8 cellular contexts compared by ENCODE assay signal in the genomic region with DNA sequence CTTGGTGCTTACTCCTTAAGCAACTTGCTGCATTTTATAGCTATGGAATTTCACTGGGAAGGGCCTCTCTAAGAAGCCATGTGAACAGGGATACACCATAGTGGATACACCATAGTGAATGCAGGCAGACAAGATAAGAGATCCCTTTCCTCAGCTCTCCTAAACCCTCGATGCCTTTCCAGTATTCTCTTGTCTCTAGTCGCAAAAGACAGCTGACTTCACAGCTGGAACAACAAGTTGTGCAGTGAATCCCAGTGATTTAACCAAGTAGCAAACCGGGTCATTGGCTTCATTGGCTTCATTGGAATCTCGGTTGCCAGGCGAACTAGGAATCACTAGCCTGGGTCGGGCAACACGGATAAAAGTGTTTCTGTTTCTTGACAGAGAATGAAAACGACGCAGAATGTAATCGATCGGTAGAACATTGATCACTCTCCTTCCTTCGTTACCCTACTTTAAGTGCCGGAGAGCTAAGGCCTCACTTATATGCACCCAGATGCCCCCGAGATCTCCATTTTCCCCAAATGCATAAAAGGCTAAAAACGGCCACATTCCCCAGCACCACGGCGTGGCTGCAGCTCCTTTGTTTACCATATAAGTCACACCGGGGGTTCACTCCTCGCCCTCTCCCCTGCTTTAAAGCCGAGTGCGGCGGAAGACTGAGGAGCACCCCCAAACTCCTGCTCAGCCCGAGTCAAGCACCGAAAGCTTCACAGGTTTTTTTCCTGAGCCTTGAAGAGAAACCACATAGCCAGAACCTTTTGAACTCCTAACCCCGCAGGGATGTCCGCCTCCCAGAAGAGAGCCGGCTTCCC. TPM values are rescaled to one million over a fixed set of nuclear protein-coding genes. Genes with fewer than 3 reads are reported as not detected.
A peak's percentile ranks its signal among the peaks of the same experiment; 100 is the strongest.
DNase-seq lines count a peak whose midpoint lies in the region; ATAC-seq and TF ChIP-seq lines count a peak whose summit lies in the region.

No MANE protein-coding gene starts in this region.

- H3K36me3 Mint-ChIP-seq in neural crest cell (ENCODE audit: low read depth), result no peaks in the 10 kb centered on the region
- peaks cover 6% of the 10 kb centered on the region for H3K36me3 Mint-ChIP-seq in activated naive CD4-positive, alpha-beta T cell treated with anti-CD3 and anti-CD28 coated beads for 36 hours (ENCODE audit: low read depth)
- H3K36me3 Mint-ChIP-seq in activated T-cell treated with anti-CD3 and anti-CD28 coated beads, Interleukin-2, amount 50 U/mL, for 24 hours (ENCODE audit: low read depth), result no peaks in the 10 kb centered on the region

- H3K4me3 ChIP-seq in PC-9, result peak overlapping the region; percentile 63

- intact Hi-C loops in PC-9 (cut with micrococcal nuclease; ENCODE audit: unreplicated experiment), result no loop called here
- intact Hi-C loops in activated naive CD4-positive, alpha-beta T cell treated with anti-CD3 and anti-CD28 coated beads for 36 hours (cut with micrococcal nuclease), result loop anchor here (10.0 kb wide), 1 partner anchor 546 kb away; no protein-coding TSS in a partner anchor

- CTCF ChIA-PET in PC-9 (lab: Charles Lee), result interaction anchor here (0.6 to 4.2 kb wide), 3 partner anchors 161 to 713 kb away, joined by 9 to 17 read pairs (median 12); no protein-coding TSS in a partner anchor
- CTCF ChIA-PET in activated naive CD4-positive, alpha-beta T cell treated with anti-CD3 and anti-CD28 coated beads for 36 hours (lab: Charles Lee), result interaction anchor here (0.7 kb wide), 1 partner anchor 46 kb away, joined by 3 read pairs; no protein-coding TSS in a partner anchor

- H3K27me3 Mint-ChIP-seq in neural crest cell (ENCODE audit: low read depth), result peaks cover 36% of the 10 kb centered on the region
- peaks cover 32% of the 10 kb centered on the region for H3K27me3 Mint-ChIP-seq in activated naive CD4-positive, alpha-beta T cell treated with anti-CD3 and anti-CD28 coated beads for 36 hours (ENCODE audit: low read depth)
- peaks cover 38% of the 10 kb centered on the region for H3K27me3 Mint-ChIP-seq in activated T-cell treated with anti-CD3 and anti-CD28 coated beads, Interleukin-2, amount 50 U/mL, for 24 hours

- H3K4me3 Mint-ChIP-seq in neural crest cell, result peak overlapping the region; percentile 94
- H3K4me3 Mint-ChIP-seq in activated naive CD4-positive, alpha-beta T cell treated with anti-CD3 and anti-CD28 coated beads for 36 hours, result no peak overlapping the region
- H3K4me3 Mint-ChIP-seq in activated T-cell treated with anti-CD3 and anti-CD28 coated beads, Interleukin-2, amount 50 U/mL, for 24 hours, result no peak overlapping the region

- peaks cover 33% of the 10 kb centered on the region for H3K4me1 Mint-ChIP-seq in neural crest cell
- H3K4me1 Mint-ChIP-seq in activated naive CD4-positive, alpha-beta T cell treated with anti-CD3 and anti-CD28 coated beads for 36 hours (ENCODE audit: low read depth), result peaks cover 7% of the 10 kb centered on the region
- peaks cover 7% of the 10 kb centered on the region for H3K4me1 Mint-ChIP-seq in activated T-cell treated with anti-CD3 and anti-CD28 coated beads, Interleukin-2, amount 50 U/mL, for 24 hours (ENCODE audit: low read depth)

- peak; percentile 49 for DNase-seq in ACHN
- DNase-seq in PC-9, result peak in 1 of 2 experiments; percentile 1
- DNase-seq in fibroblast of peridontal ligament (ENCODE audit: extremely low read depth), result peak; percentile 75
- DNase-seq in neural crest cell (ENCODE audit: low read depth, low spot score), result peak; percentile 8
- no peak for DNase-seq in stimulated activated CD4-positive, alpha-beta T cell treated with anti-CD3 and anti-CD28 coated beads, Interleukin-4, amount 100 ng/mL, for 1 hour
- no peak for DNase-seq in activated naive CD4-positive, alpha-beta T cell treated with anti-CD3 and anti-CD28 coated beads for 36 hours
- DNase-seq in activated T-cell treated with anti-CD3 and anti-CD28 coated beads, Interleukin-2, amount 50 U/mL, for 24 hours, result no peak

- no peaks in the 10 kb centered on the region for H3K79me2 ChIP-seq in PC-9 (ENCODE audit: low read depth)

- no peaks in the 10 kb centered on the region for H3K9me3 Mint-ChIP-seq in neural crest cell
- H3K9me3 Mint-ChIP-seq in activated naive CD4-positive, alpha-beta T cell treated with anti-CD3 and anti-CD28 coated beads for 36 hours, result no peaks in the 10 kb centered on the region
- no peaks in the 10 kb centered on the region for H3K9me3 Mint-ChIP-seq in activated T-cell treated with anti-CD3 and anti-CD28 coated beads, Interleukin-2, amount 50 U/mL, for 24 hours

- H3K9me3 ChIP-seq in PC-9 (ENCODE audit: insufficient read depth, low read depth), result no peaks in the 10 kb centered on the region

- H4K20me1 ChIP-seq in PC-9 (ENCODE audit: insufficient read depth), result no peaks in the 10 kb centered on the region

- peaks cover 12% of the 10 kb centered on the region for H3K4me1 ChIP-seq in PC-9 (replicated peaks; ENCODE audit: insufficient read depth)

- TSS peak; percentile 63 for BruUV-seq in PC-9 (replicated peaks; lab: Mats Ljungman, UMichigan)

- peak overlapping the region; percentile 95 for H3K4me2 ChIP-seq in PC-9

- no peaks in the 10 kb centered on the region for H3F3A ChIP-seq in PC-9 (ENCODE audit: insufficient read depth, low read depth)

- H3K27me3 ChIP-seq in PC-9 (ENCODE audit: insufficient read depth, low read depth), result no peaks in the 10 kb centered on the region

- TF ChIP-seq CTCF in PC-9 (conservative IDR thresholded peaks at IDR 0.05) (no peak), neural crest cell (conservative IDR thresholded peaks at IDR 0.05) (no peak)

- peak overlapping the region; percentile 89 for H2AFZ ChIP-seq in PC-9

- no peak overlapping the region for H3K27ac ChIP-seq in PC-9

- in situ Hi-C loops in ACHN (cut with HindIII; ENCODE audit: low pct_ligation_motif_present, low pct_unique_long_range_greater_than_20kb, low sequenced_read_pairs), result no loop called here

- no peaks in the 10 kb centered on the region for H3K36me3 ChIP-seq in PC-9 (ENCODE audit: low read depth)

- POLR2A ChIA-PET in PC-9 (lab: Charles Lee; ENCODE audit: unreplicated experiment), result no interaction called here

- H3K9me2 ChIP-seq in PC-9 (ENCODE audit: insufficient read depth), result no peaks in the 10 kb centered on the region

- ATAC-seq in HG03108 (IDR thresholded peaks at IDR 0.05; ENCODE audit: unreplicated experiment), result no peak

- H3K27ac Mint-ChIP-seq in neural crest cell (ENCODE audit: unreplicated experiment), result peak overlapping the region; percentile 16
- no peak overlapping the region for H3K27ac Mint-ChIP-seq in activated naive CD4-positive, alpha-beta T cell treated with anti-CD3 and anti-CD28 coated beads for 36 hours
- H3K27ac Mint-ChIP-seq in activated T-cell treated with anti-CD3 and anti-CD28 coated beads, Interleukin-2, amount 50 U/mL, for 24 hours, result no peak overlapping the region

RNA-seq across cellular contexts. Expression of a gene that starts 0.7 kb away (rescaled TPM):
- 1.4 and 1.7 TPM in 2 replicates for total RNA-seq in PC-9 (2021)
- 2.5 TPM in 2 replicates for total RNA-seq in neural crest cell
- not detected for total RNA-seq in activated naive CD4-positive, alpha-beta T cell treated with anti-CD3 and anti-CD28 coated beads for 36 hours

Comparison
In these comparisons a context has a peak if more than half of its experiments do, and no peak if none do; other contexts are left out.
1. DNase-seq: peak in ACHN (single experiment), fibroblast of peridontal ligament (single experiment) and neural crest cell (single experiment); none in stimulated activated CD4-positive, alpha-beta T cell treated with anti-CD3 and anti-CD28 coated beads, Interleukin-4, amount 100 ng/mL, for 1 hour (single experiment), activated naive CD4-positive, alpha-beta T cell treated with anti-CD3 and anti-CD28 coated beads for 36 hours (single experiment) and activated T-cell treated with anti-CD3 and anti-CD28 coated beads, Interleukin-2, amount 50 U/mL, for 24 hours (single experiment).